1 cellular context compared by ENCODE assay signal in the genomic region with DNA sequence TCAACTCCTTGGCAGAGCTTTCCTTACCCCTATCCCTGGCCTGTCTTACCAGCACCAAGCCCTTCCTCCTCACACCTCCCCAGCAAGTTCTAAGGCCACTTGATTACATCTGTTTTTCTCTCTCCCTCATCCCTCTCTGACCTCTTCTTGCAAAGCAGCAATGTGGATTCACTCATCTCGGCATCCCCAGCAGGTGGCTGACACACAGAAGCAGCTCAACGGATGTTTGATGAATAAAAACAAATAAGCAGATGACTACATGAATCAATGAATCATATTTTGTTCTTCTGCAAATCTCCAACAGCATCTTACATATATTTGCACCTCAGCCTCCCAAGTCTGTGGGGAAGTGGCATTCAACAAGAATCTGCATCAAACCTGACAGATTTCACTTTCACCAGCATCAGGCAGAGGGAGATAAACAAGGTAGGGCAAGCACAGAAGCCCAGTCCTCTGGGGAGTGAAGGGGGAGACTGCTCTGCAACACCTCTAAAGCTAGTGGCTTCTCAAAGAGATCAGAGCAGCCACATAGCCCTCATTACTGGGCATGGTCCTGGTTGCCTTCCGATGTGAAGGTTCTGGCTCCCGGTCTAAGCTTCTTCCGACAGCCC.
TF ChIP-seq lines count a peak whose summit lies in the region.

No MANE protein-coding gene starts in this region.

TF ChIP-seq in A549, 52 proteins besides CTCF, POLR2A, EP300 and RAD21 (continued from another document):
- TF ChIP-seq, protein P1, sequence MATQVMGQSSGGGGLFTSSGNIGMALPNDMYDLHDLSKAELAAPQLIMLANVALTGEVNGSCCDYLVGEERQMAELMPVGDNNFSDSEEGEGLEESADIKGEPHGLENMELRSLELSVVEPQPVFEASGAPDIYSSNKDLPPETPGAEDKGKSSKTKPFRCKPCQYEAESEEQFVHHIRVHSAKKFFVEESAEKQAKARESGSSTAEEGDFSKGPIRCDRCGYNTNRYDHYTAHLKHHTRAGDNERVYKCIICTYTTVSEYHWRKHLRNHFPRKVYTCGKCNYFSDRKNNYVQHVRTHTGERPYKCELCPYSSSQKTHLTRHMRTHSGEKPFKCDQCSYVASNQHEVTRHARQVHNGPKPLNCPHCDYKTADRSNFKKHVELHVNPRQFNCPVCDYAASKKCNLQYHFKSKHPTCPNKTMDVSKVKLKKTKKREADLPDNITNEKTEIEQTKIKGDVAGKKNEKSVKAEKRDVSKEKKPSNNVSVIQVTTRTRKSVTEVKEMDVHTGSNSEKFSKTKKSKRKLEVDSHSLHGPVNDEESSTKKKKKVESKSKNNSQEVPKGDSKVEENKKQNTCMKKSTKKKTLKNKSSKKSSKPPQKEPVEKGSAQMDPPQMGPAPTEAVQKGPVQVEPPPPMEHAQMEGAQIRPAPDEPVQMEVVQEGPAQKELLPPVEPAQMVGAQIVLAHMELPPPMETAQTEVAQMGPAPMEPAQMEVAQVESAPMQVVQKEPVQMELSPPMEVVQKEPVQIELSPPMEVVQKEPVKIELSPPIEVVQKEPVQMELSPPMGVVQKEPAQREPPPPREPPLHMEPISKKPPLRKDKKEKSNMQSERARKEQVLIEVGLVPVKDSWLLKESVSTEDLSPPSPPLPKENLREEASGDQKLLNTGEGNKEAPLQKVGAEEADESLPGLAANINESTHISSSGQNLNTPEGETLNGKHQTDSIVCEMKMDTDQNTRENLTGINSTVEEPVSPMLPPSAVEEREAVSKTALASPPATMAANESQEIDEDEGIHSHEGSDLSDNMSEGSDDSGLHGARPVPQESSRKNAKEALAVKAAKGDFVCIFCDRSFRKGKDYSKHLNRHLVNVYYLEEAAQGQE (IDR thresholded peaks at IDR 0.05), result no peak
- TF ChIP-seq MAZ (IDR thresholded peaks at IDR 0.05; ENCODE audit: borderline replicate concordance, low read depth, low read length), result no peak
- TF ChIP-seq FOSL2 (IDR thresholded peaks at IDR 0.05), result peak; percentile 36; the same call in 1 of the 2 replicates
- TF ChIP-seq FOSL2 (CRISPR knock-in tag; IDR thresholded peaks at IDR 0.05), result no peak
- TF ChIP-seq, protein P2, sequence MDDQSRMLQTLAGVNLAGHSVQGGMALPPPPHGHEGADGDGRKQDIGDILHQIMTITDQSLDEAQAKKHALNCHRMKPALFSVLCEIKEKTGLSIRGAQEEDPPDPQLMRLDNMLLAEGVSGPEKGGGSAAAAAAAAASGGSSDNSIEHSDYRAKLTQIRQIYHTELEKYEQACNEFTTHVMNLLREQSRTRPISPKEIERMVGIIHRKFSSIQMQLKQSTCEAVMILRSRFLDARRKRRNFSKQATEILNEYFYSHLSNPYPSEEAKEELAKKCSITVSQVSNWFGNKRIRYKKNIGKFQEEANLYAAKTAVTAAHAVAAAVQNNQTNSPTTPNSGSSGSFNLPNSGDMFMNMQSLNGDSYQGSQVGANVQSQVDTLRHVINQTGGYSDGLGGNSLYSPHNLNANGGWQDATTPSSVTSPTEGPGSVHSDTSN (IDR thresholded peaks at IDR 0.05), result no peak
- TF ChIP-seq NPAS2 (CRISPR knock-in tag; IDR thresholded peaks at IDR 0.05; ENCODE audit: borderline replicate concordance), result no peak
- no peak for TF ChIP-seq RCOR1 (IDR thresholded peaks at IDR 0.05; ENCODE audit: low read depth, low read length)
- TF ChIP-seq, protein P3, sequence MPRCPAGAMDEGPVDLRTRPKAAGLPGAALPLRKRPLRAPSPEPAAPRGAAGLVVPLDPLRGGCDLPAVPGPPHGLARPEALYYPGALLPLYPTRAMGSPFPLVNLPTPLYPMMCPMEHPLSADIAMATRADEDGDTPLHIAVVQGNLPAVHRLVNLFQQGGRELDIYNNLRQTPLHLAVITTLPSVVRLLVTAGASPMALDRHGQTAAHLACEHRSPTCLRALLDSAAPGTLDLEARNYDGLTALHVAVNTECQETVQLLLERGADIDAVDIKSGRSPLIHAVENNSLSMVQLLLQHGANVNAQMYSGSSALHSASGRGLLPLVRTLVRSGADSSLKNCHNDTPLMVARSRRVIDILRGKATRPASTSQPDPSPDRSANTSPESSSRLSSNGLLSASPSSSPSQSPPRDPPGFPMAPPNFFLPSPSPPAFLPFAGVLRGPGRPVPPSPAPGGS (IDR thresholded peaks at IDR 0.05), result no peak
- peak; percentile 62; the same call in 1 of the 2 replicates for TF ChIP-seq JUNB (IDR thresholded peaks at IDR 0.05)
- TF ChIP-seq, protein P4, sequence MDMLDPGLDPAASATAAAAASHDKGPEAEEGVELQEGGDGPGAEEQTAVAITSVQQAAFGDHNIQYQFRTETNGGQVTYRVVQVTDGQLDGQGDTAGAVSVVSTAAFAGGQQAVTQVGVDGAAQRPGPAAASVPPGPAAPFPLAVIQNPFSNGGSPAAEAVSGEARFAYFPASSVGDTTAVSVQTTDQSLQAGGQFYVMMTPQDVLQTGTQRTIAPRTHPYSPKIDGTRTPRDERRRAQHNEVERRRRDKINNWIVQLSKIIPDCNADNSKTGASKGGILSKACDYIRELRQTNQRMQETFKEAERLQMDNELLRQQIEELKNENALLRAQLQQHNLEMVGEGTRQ (IDR thresholded peaks at IDR 0.05), result no peak
- no peak for TF ChIP-seq ZFP36 (IDR thresholded peaks at IDR 0.05; ENCODE audit: borderline replicate concordance, partially characterized antibody)
